Comparison of ENCODE assay signal across 1 cellular context in the genomic region with DNA sequence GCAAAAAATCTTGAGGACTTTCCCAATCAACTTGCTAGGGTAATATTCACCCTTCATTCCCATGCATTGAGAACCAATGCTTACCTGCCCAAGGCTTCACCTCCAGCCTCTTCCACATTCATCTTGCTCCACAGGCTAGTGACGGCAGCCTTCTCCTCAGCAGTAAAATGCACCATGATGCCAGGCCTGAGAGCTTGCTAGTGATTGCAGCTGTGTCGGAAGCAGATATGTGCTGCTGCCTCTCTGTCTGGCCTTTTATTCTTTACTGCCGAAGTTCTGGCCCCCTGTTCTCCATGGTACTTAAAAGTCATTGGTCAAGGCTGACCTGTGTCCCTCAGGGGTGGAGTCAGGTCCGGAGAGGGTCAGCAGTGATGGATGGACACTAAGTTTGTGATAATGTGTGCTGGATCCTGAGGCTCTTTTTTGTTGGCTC.
TF ChIP-seq lines count a peak whose summit lies in the region.

A gene (minus strand): TSS at position 231 of the 433 bp plus-strand sequence. CDS start 55 bp downstream, at position 176.

TF ChIP-seq in IMR-90, 13 proteins besides CTCF, POLR2A, EP300 and RAD21:
- TF ChIP-seq NFE2L2 (IDR thresholded peaks at IDR 0.05; ENCODE audit: low read depth, low read length) (no peak), MAFK (IDR thresholded peaks at IDR 0.05; ENCODE audit: low read depth, low read length) (no peak), CEBPB (IDR thresholded peaks at IDR 0.05; ENCODE audit: low read depth, low read length) (no peak), RCOR1 (IDR thresholded peaks at IDR 0.05; ENCODE audit: insufficient replicate concordance, low read length) (no peak), FOS (IDR thresholded peaks at IDR 0.05; ENCODE audit: low read depth, low read length) (no peak), RFX5 (IDR thresholded peaks at IDR 0.05; ENCODE audit: low read depth, low read length) (no peak), BHLHE40 (IDR thresholded peaks at IDR 0.05; ENCODE audit: low read depth, low read length) (no peak), MXI1 (IDR thresholded peaks at IDR 0.05; ENCODE audit: borderline replicate concordance, low read depth, low read length) (no peak), SMC3 (IDR thresholded peaks at IDR 0.05; ENCODE audit: low read depth, low read length) (no peak)
- TF ChIP-seq, protein P1, sequence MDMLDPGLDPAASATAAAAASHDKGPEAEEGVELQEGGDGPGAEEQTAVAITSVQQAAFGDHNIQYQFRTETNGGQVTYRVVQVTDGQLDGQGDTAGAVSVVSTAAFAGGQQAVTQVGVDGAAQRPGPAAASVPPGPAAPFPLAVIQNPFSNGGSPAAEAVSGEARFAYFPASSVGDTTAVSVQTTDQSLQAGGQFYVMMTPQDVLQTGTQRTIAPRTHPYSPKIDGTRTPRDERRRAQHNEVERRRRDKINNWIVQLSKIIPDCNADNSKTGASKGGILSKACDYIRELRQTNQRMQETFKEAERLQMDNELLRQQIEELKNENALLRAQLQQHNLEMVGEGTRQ (IDR thresholded peaks at IDR 0.05; ENCODE audit: low read depth, low read length) = no peak
